Comparison of ENCODE assay signal across 18 cellular contexts in genomic region chr2:121196132-121196848, GRCh38.
DNase-seq lines count a peak whose midpoint lies in the region; ATAC-seq and TF ChIP-seq lines count a peak whose summit lies in the region.
"Had no signal": no experiment of that assay in that cellular context is flagged by ENCODE, and none has a peak within 500 bp of the region (broad histone marks: within the 10 kb centered on the region; RNA-seq: fewer than 3 reads in every experiment).

No MANE protein-coding gene starts in this region.

- H3K4me2 ChIP-seq in mammary epithelial cell (ENCODE audit: insufficient read depth, low read depth, low read length): no peak overlapping the region

- dilution Hi-C loops in mammary epithelial cell (cut with HindIII; ENCODE audit: low sequenced_read_pairs): no loop called here

- TF ChIP-seq POLR2A in vagina (IDR thresholded peaks at IDR 0.05): no peak

- H3K4me3 ChIP-seq in mammary epithelial cell (replicated peaks in 1 of 3; ENCODE audit: insufficient read depth in 1 of 3, low read depth in 2 of 3, low read length in 3 of 3): no peak overlapping the region
- no peak overlapping the region for H3K4me3 ChIP-seq in mucosa of descending colon
- H3K4me3 ChIP-seq in vagina: no peak overlapping the region

- H3K36me3 ChIP-seq in mammary epithelial cell (ENCODE audit: insufficient read depth, low read length) (no peaks in the 10 kb centered on the region), mucosa of descending colon (ENCODE audit: low read depth) (no peaks in the 10 kb centered on the region), vagina (no peaks in the 10 kb centered on the region)

- no peak for TF ChIP-seq CTCF in mammary epithelial cell (conservative IDR thresholded peaks at IDR 0.05 in 1 of 2, IDR thresholded peaks at IDR 0.05 in 1 of 2; ENCODE audit: extremely low read depth in 1 of 2, insufficient read depth in 1 of 2, low read depth in 1 of 2, low read length in 2 of 2)
- no peak for TF ChIP-seq CTCF in mucosa of descending colon (IDR thresholded peaks at IDR 0.05)
- TF ChIP-seq CTCF in vagina (IDR thresholded peaks at IDR 0.05): no peak

- no peaks in the 10 kb centered on the region for H3K9me3 ChIP-seq in mammary epithelial cell (replicated peaks; ENCODE audit: insufficient read depth, low read length)
- H3K9me3 ChIP-seq in mucosa of descending colon: no peaks in the 10 kb centered on the region
- H3K9me3 ChIP-seq in vagina: no peaks in the 10 kb centered on the region

- ATAC-seq in mucosa of descending colon: peak; percentile 46
- ATAC-seq in HG02938 (IDR thresholded peaks at IDR 0.05; ENCODE audit: unreplicated experiment): no peak
- ATAC-seq: effector memory CD8-positive, alpha-beta T cell; stimulated activated naive CD8-positive, alpha-beta T cell treated with anti-CD3 and anti-CD28 coated beads, Interleukin-15, Interleukin-2, amounts not matched to agents 100 U/mL and 50 U/mL, for 24 hours had no signal

- no peak overlapping the region for H2AFZ ChIP-seq in mammary epithelial cell (ENCODE audit: low read depth, low read length)

- WGBS in mammary epithelial cell (ENCODE audit: low coverage, missing lambda C conversion rate): 69% methylated on average over 12 of the region's 19 CpGs

- no peaks in the 10 kb centered on the region for H3K79me2 ChIP-seq in mammary epithelial cell (ENCODE audit: insufficient read depth, low read length)

- intact Hi-C loops in mammary epithelial cell (cut with micrococcal nuclease): no loop called here
- intact Hi-C loops in mucosa of descending colon (cut with DNase I, micrococcal nuclease): no loop called here
- intact Hi-C loops in vagina (cut with DNase I): no loop called here
- intact Hi-C loops in activated CD4-positive, alpha-beta T cell treated with anti-CD3 and anti-CD28 coated beads, Interleukin-2, amount 10 ng/mL, durations not matched to agents 24 days and 14 days (cut with micrococcal nuclease): no loop called here

- H3K27me3 Mint-ChIP-seq in activated CD4-positive, alpha-beta T cell treated with anti-CD3 and anti-CD28 coated beads, Interleukin-2, amount 10 ng/mL, durations not matched to agents 24 days and 14 days: no peaks in the 10 kb centered on the region
- H3K27me3 Mint-ChIP-seq: CD4-positive, alpha-beta memory T cell; naive B cell had no signal

- CTCF ChIA-PET in mammary epithelial cell (lab: Charles Lee; ENCODE audit: low non-redundant PET): no interaction called here

- H3K9ac ChIP-seq in mammary epithelial cell (ENCODE audit: insufficient read depth, low read length): peak overlapping the region; percentile 75

- no peaks in the 10 kb centered on the region for H3K9me3 Mint-ChIP-seq in activated CD4-positive, alpha-beta T cell treated with anti-CD3 and anti-CD28 coated beads, Interleukin-2, amount 10 ng/mL, durations not matched to agents 24 days and 14 days
- H3K9me3 Mint-ChIP-seq: effector memory CD8-positive, alpha-beta T cell had no signal

- H4K20me1 ChIP-seq in mammary epithelial cell (ENCODE audit: insufficient read depth, low read length): no peaks in the 10 kb centered on the region

- H3K27ac Mint-ChIP-seq in activated CD4-positive, alpha-beta T cell treated with anti-CD3 and anti-CD28 coated beads, Interleukin-2, amount 10 ng/mL, durations not matched to agents 24 days and 14 days: no peak overlapping the region
- H3K27ac Mint-ChIP-seq: CD4-positive, alpha-beta memory T cell; effector memory CD8-positive, alpha-beta T cell; naive B cell had no signal

- in situ Hi-C loops in mammary epithelial cell (cut with MboI; ENCODE audit: low sequenced_read_pairs in 2 of 2): no loop called here

- BruUV-seq in mammary epithelial cell (replicated peaks; lab: Mats Ljungman, UMichigan): no TSS peak

- H3K4me1 ChIP-seq in mammary epithelial cell (ENCODE audit: insufficient read depth, low read length) (peaks cover 47% of the 10 kb centered on the region), mucosa of descending colon (ENCODE audit: low read depth) (peaks cover 6% of the 10 kb centered on the region), vagina (peaks cover 25% of the 10 kb centered on the region)

- peak; percentile 19 to 73 for DNase-seq in NCI-H2081 (lab: John Stamatoyannopoulos, UW)
- DNase-seq in NCI-H2081 treated with DMSO at 0.1 percent for 48 hours (lab: John Stamatoyannopoulos, UW): no peak
- peak; percentile 57 for DNase-seq in mammary epithelial cell
- no peak for DNase-seq in mucosa of descending colon
- DNase-seq in vagina (ENCODE audit: extremely low spot score in 2 of 2): no peak
- DNase-seq in activated CD4-positive, alpha-beta T cell treated with anti-CD3 and anti-CD28 coated beads, Interleukin-2, amount 10 ng/mL, durations not matched to agents 24 days and 14 days: no peak
- DNase-seq in KG1 (lab: John Stamatoyannopoulos, UW): no peak
- DNase-seq: 8988T; activated CD4-positive, CD25-positive, alpha-beta regulatory T cell treated with anti-CD3 and anti-CD28 coated beads, Interleukin-2, amount 50 U/mL, for 72 hours; activated T-cell treated with anti-CD3 and anti-CD28 coated beads, Interleukin-2, amount 50 U/mL, for 48 hours; CD4-positive, alpha-beta memory T cell; effector memory CD8-positive, alpha-beta T cell; KBM-7; naive B cell; NCI-H187; stimulated activated CD4-positive, alpha-beta T cell treated with anti-CD3 and anti-CD28 coated beads, Interleukin-4, amount 100 ng/mL, for 4 hours; stimulated activated naive CD8-positive, alpha-beta T cell treated with anti-CD3 and anti-CD28 coated beads, Interleukin-15, Interleukin-2, amounts not matched to agents 100 U/mL and 50 U/mL, for 24 hours had no signal

- H3K27me3 ChIP-seq in mammary epithelial cell (ENCODE audit: insufficient read depth, low read length): no peaks in the 10 kb centered on the region
- H3K27me3 ChIP-seq in vagina: no peaks in the 10 kb centered on the region

- no peak overlapping the region for H3K4me3 Mint-ChIP-seq in activated CD4-positive, alpha-beta T cell treated with anti-CD3 and anti-CD28 coated beads, Interleukin-2, amount 10 ng/mL, durations not matched to agents 24 days and 14 days
- H3K4me3 Mint-ChIP-seq: CD4-positive, alpha-beta memory T cell; effector memory CD8-positive, alpha-beta T cell had no signal

- H3K4me1 Mint-ChIP-seq in activated CD4-positive, alpha-beta T cell treated with anti-CD3 and anti-CD28 coated beads, Interleukin-2, amount 10 ng/mL, durations not matched to agents 24 days and 14 days: no peaks in the 10 kb centered on the region
- H3K4me1 Mint-ChIP-seq: CD4-positive, alpha-beta memory T cell; naive B cell had no signal

- no peaks in the 10 kb centered on the region for H3K36me3 Mint-ChIP-seq in activated CD4-positive, alpha-beta T cell treated with anti-CD3 and anti-CD28 coated beads, Interleukin-2, amount 10 ng/mL, durations not matched to agents 24 days and 14 days (ENCODE audit: low read depth)
- H3K36me3 Mint-ChIP-seq: CD4-positive, alpha-beta memory T cell; naive B cell had no signal

- peak overlapping the region; percentile 99 for H3K27ac ChIP-seq in mammary epithelial cell (ENCODE audit: insufficient read depth, low read depth, low read length)
- peak overlapping the region; percentile 61 for H3K27ac ChIP-seq in vagina

Comparison
In these comparisons a context has a peak if more than half of its experiments do, and no peak if none do; other contexts are left out.
1. DNase-seq: peak in NCI-H2081 (2 of 2) and mammary epithelial cell (single experiment); none in NCI-H2081 treated with DMSO at 0.1 percent for 48 hours (single experiment), mucosa of descending colon (0 of 3), vagina (0 of 2), activated CD4-positive, alpha-beta T cell treated with anti-CD3 and anti-CD28 coated beads, Interleukin-2, amount 10 ng/mL, durations not matched to agents 24 days and 14 days (single experiment) and KG1 (single experiment).